1 cellular context compared by ENCODE assay signal in the genomic region with DNA sequence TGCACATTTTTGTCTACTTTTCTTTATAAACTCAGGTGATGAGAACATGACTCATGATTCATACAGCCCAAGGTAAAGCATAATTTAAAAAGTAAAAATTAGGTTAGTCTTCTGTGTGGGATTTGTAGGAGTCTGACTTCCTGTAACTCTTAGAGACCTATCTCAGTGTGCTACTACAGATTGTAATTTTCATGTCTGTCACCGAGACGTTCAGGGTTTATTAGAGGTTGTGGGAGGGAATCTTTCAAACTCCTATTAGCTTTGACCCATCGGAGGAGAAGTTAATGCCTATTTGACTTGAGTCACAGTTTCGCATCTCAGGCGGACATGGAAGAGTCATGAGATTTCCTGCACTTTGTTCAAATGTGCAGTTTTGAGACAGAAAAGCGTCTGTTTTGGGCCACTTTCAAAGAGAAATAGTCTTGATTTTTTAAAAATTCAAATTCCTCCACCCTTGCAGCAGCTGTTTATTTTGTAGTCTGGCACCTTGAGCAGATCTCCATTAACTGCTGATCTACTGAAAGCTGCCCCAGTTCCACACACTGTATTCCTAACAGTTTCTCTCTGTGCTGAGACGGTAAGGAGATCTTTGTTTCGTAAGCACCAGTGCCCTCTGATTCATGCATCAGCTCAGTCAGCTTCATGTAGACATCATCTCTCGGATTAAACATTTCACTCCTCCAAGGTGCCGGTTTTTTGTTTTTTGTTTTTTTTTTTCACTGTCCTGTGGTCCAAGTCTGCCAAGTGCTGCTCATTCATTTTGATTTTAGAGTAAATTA.
TF ChIP-seq lines count a peak whose summit lies in the region.

No MANE protein-coding gene starts in this region.

TF ChIP-seq in GM23338, 12 proteins besides CTCF, POLR2A, EP300 and RAD21 (continued from another document):
- TF ChIP-seq, protein P1, sequence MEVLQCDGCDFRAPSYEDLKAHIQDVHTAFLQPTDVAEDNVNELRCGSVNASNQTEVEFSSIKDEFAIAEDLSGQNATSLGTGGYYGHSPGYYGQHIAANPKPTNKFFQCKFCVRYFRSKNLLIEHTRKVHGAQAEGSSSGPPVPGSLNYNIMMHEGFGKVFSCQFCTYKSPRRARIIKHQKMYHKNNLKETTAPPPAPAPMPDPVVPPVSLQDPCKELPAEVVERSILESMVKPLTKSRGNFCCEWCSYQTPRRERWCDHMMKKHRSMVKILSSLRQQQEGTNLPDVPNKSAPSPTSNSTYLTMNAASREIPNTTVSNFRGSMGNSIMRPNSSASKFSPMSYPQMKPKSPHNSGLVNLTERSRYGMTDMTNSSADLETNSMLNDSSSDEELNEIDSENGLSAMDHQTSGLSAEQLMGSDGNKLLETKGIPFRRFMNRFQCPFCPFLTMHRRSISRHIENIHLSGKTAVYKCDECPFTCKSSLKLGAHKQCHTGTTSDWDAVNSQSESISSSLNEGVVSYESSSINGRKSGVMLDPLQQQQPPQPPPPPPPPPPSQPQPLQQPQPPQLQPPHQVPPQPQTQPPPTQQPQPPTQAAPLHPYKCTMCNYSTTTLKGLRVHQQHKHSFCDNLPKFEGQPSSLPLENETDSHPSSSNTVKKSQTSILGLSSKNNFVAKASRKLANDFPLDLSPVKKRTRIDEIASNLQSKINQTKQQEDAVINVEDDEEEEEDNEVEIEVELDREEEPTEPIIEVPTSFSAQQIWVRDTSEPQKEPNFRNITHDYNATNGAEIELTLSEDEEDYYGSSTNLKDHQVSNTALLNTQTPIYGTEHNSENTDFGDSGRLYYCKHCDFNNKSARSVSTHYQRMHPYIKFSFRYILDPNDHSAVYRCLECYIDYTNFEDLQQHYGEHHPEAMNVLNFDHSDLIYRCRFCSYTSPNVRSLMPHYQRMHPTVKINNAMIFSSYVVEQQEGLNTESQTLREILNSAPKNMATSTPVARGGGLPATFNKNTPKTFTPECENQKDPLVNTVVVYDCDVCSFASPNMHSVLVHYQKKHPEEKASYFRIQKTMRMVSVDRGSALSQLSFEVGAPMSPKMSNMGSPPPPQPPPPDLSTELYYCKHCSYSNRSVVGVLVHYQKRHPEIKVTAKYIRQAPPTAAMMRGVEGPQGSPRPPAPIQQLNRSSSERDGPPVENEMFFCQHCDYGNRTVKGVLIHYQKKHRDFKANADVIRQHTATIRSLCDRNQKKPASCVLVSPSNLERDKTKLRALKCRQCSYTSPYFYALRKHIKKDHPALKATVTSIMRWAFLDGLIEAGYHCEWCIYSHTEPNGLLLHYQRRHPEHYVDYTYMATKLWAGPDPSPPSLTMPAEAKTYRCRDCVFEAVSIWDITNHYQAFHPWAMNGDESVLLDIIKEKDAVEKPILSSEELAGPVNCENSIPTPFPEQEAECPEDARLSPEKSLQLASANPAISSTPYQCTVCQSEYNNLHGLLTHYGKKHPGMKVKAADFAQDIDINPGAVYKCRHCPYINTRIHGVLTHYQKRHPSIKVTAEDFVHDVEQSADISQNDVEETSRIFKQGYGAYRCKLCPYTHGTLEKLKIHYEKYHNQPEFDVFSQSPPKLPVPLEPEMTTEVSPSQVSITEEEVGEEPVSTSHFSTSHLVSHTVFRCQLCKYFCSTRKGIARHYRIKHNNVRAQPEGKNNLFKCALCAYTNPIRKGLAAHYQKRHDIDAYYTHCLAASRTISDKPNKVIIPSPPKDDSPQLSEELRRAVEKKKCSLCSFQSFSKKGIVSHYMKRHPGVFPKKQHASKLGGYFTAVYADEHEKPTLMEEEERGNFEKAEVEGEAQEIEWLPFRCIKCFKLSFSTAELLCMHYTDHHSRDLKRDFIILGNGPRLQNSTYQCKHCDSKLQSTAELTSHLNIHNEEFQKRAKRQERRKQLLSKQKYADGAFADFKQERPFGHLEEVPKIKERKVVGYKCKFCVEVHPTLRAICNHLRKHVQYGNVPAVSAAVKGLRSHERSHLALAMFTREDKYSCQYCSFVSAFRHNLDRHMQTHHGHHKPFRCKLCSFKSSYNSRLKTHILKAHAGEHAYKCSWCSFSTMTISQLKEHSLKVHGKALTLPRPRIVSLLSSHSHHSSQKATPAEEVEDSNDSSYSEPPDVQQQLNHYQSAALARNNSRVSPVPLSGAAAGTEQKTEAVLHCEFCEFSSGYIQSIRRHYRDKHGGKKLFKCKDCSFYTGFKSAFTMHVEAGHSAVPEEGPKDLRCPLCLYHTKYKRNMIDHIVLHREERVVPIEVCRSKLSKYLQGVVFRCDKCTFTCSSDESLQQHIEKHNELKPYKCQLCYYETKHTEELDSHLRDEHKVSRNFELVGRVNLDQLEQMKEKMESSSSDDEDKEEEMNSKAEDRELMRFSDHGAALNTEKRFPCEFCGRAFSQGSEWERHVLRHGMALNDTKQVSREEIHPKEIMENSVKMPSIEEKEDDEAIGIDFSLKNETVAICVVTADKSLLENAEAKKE (CRISPR knock-in tag; IDR thresholded peaks at IDR 0.05): no peak
- TF ChIP-seq JUNB (IDR thresholded peaks at IDR 0.05; ENCODE audit: unreplicated experiment): no peak
- TF ChIP-seq, protein P2, sequence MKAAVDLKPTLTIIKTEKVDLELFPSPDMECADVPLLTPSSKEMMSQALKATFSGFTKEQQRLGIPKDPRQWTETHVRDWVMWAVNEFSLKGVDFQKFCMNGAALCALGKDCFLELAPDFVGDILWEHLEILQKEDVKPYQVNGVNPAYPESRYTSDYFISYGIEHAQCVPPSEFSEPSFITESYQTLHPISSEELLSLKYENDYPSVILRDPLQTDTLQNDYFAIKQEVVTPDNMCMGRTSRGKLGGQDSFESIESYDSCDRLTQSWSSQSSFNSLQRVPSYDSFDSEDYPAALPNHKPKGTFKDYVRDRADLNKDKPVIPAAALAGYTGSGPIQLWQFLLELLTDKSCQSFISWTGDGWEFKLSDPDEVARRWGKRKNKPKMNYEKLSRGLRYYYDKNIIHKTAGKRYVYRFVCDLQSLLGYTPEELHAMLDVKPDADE (IDR thresholded peaks at IDR 0.05): no peak
- no peak for TF ChIP-seq NANOG (IDR thresholded peaks at IDR 0.05; ENCODE audit: borderline replicate concordance)
- no peak for TF ChIP-seq CREB1 (CRISPR knock-in tag; IDR thresholded peaks at IDR 0.05; ENCODE audit: low read depth)
- TF ChIP-seq, protein P3, sequence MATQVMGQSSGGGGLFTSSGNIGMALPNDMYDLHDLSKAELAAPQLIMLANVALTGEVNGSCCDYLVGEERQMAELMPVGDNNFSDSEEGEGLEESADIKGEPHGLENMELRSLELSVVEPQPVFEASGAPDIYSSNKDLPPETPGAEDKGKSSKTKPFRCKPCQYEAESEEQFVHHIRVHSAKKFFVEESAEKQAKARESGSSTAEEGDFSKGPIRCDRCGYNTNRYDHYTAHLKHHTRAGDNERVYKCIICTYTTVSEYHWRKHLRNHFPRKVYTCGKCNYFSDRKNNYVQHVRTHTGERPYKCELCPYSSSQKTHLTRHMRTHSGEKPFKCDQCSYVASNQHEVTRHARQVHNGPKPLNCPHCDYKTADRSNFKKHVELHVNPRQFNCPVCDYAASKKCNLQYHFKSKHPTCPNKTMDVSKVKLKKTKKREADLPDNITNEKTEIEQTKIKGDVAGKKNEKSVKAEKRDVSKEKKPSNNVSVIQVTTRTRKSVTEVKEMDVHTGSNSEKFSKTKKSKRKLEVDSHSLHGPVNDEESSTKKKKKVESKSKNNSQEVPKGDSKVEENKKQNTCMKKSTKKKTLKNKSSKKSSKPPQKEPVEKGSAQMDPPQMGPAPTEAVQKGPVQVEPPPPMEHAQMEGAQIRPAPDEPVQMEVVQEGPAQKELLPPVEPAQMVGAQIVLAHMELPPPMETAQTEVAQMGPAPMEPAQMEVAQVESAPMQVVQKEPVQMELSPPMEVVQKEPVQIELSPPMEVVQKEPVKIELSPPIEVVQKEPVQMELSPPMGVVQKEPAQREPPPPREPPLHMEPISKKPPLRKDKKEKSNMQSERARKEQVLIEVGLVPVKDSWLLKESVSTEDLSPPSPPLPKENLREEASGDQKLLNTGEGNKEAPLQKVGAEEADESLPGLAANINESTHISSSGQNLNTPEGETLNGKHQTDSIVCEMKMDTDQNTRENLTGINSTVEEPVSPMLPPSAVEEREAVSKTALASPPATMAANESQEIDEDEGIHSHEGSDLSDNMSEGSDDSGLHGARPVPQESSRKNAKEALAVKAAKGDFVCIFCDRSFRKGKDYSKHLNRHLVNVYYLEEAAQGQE (IDR thresholded peaks at IDR 0.05; ENCODE audit: unreplicated experiment): no peak
